ENCODE assay signal across 17 cellular contexts in genomic region chr7:79051915-79052314, GRCh38.
"Had no signal": no experiment of that assay in that cellular context is flagged by ENCODE, and none has a peak within 500 bp of the region (broad histone marks: within the 10 kb centered on the region; RNA-seq: fewer than 3 reads in every experiment).

No MANE protein-coding gene starts in this region.

- H3K36me3 ChIP-seq: neutrophil, right atrium auricular region, SJCRH30, tibial nerve had no signal

- H3K27ac Mint-ChIP-seq: activated naive CD8-positive, alpha-beta T cell treated with anti-CD3 and anti-CD28 coated beads for 36 hours; memory B cell; stimulated activated effector memory CD8-positive, alpha-beta T cell treated with anti-CD3 and anti-CD28 coated beads, Interleukin-12 subunit alpha, Interleukin-12 subunit beta, amount 100 ng/mL, for 72 hours had no signal

- H3K36me3 Mint-ChIP-seq: activated naive CD8-positive, alpha-beta T cell treated with anti-CD3 and anti-CD28 coated beads for 36 hours; memory B cell; stimulated activated effector memory CD8-positive, alpha-beta T cell treated with anti-CD3 and anti-CD28 coated beads, Interleukin-12 subunit alpha, Interleukin-12 subunit beta, amount 100 ng/mL, for 72 hours had no signal

- H3K4me3 Mint-ChIP-seq: activated naive CD8-positive, alpha-beta T cell treated with anti-CD3 and anti-CD28 coated beads for 36 hours; memory B cell; stimulated activated effector memory CD8-positive, alpha-beta T cell treated with anti-CD3 and anti-CD28 coated beads, Interleukin-12 subunit alpha, Interleukin-12 subunit beta, amount 100 ng/mL, for 72 hours had no signal

- H3K27me3 Mint-ChIP-seq: activated naive CD8-positive, alpha-beta T cell treated with anti-CD3 and anti-CD28 coated beads for 36 hours; memory B cell had no signal

- H3K4me1 ChIP-seq: right atrium auricular region, SJCRH30 had no signal

- H3K4me3 ChIP-seq: right atrium auricular region, SJCRH30, smooth muscle cell, tibial nerve had no signal

- DNase-seq: activated CD4-positive, alpha-beta T cell treated with anti-CD3 and anti-CD28 coated beads, Interleukin-2, amount 50 U/mL, for 4 hours; activated gamma-delta T cell; activated naive CD8-positive, alpha-beta T cell treated with anti-CD3 and anti-CD28 coated beads for 36 hours; activated T-cell treated with anti-CD3 and anti-CD28 coated beads, Interleukin-2, amount 50 U/mL, for 48 hours; aorta; dermis blood vessel endothelial cell; SJCRH30; SW 1271 had no signal

- H3K27ac ChIP-seq: neutrophil, right atrium auricular region, SJCRH30, tibial nerve had no signal

- ATAC-seq: activated CD4-positive, CD25-positive, alpha-beta regulatory T cell treated with anti-CD3 and anti-CD28 coated beads, Interleukin-2, amount 50 U/mL, for 24 hours; esophagus mucosa; left lobe of liver; stimulated activated effector memory CD8-positive, alpha-beta T cell treated with anti-CD3 and anti-CD28 coated beads, Interleukin-12 subunit alpha, Interleukin-12 subunit beta, amount 100 ng/mL, for 72 hours had no signal

- H3K4me1 Mint-ChIP-seq: activated naive CD8-positive, alpha-beta T cell treated with anti-CD3 and anti-CD28 coated beads for 36 hours; memory B cell; stimulated activated effector memory CD8-positive, alpha-beta T cell treated with anti-CD3 and anti-CD28 coated beads, Interleukin-12 subunit alpha, Interleukin-12 subunit beta, amount 100 ng/mL, for 72 hours had no signal

- H3K4me2 ChIP-seq: smooth muscle cell had no signal

- H3K9me3 ChIP-seq: neutrophil, right atrium auricular region, SJCRH30, tibial nerve had no signal

- H3K27me3 ChIP-seq: neutrophil, right atrium auricular region, SJCRH30, tibial nerve had no signal
